ENCODE assay signal across 33 cellular contexts in genomic region chr11:65221026-65221425, GRCh38. TPM values are rescaled to one million over a fixed set of nuclear protein-coding genes. Genes with fewer than 3 reads are reported as not detected.
"Had no signal": no experiment of that assay in that cellular context is flagged by ENCODE, and none has a peak within 500 bp of the region (broad histone marks: within the 10 kb centered on the region; RNA-seq: fewer than 3 reads in every experiment).

No MANE protein-coding gene starts in this region.

- H3K4me2 ChIP-seq: smooth muscle cell had no signal

- ATAC-seq: heart right ventricle; left cardiac atrium; left lung; naive thymus-derived CD8-positive, alpha-beta T cell; pancreas; right lobe of liver; stimulated activated memory B cell treated with anti-CD40 and anti-IgM and Interleukin-4, amounts not matched to agents 10 μg/mL and 1 μg/mL and 100 μg/mL, for 72 hours; stimulated activated naive CD8-positive, alpha-beta T cell treated with anti-CD3 and anti-CD28 coated beads, Interleukin-15, Interleukin-2, amounts not matched to agents 100 U/mL and 50 U/mL, for 24 hours; upper lobe of right lung had no signal

- H3K27ac ChIP-seq: coronary artery, esophagus squamous epithelium, heart right ventricle, pancreas, right lobe of liver, thoracic aorta, tibial nerve, upper lobe of right lung had no signal

- H3K36me3 ChIP-seq: heart right ventricle, pancreas, right lobe of liver, thoracic aorta, tibial nerve, upper lobe of right lung, uterus had no signal

- H3K9me3 ChIP-seq: esophagus squamous epithelium, heart right ventricle, left lung, pancreas, right lobe of liver, thoracic aorta, tibial nerve, upper lobe of right lung, uterus had no signal

- H3K27me3 ChIP-seq: esophagus squamous epithelium, heart right ventricle, left lung, pancreas, right lobe of liver, tibial nerve, upper lobe of right lung, uterus had no signal

- DNase-seq: dermis blood vessel endothelial cell; effector memory CD4-positive, alpha-beta T cell; erythroblast; esophagus squamous epithelium; foreskin melanocyte; glutamatergic neuron; heart right ventricle; hippocampal formation; left cardiac atrium; mesenchymal stem cell; naive thymus-derived CD8-positive, alpha-beta T cell; nephron progenitor cell; right lobe of liver; stimulated activated CD4-positive, alpha-beta T cell treated with anti-CD3 and anti-CD28 coated beads, Interleukin-2, amount 100 ng/mL, for 24 hours; stimulated activated CD4-positive, alpha-beta T cell treated with anti-CD3 and anti-CD28 coated beads, Interleukin-4, amount 100 ng/mL, for 4 hours; stimulated activated naive CD8-positive, alpha-beta T cell treated with anti-CD3 and anti-CD28 coated beads, Interleukin-15, Interleukin-2, amounts not matched to agents 100 U/mL and 50 U/mL, for 24 hours; substantia nigra; upper lobe of right lung; uterus had no signal

- H3K4me1 ChIP-seq: pancreas, uterus had no signal

- FAIRE-seq: islet of Langerhans, pancreas had no signal

- H3K4me3 ChIP-seq: coronary artery, esophagus squamous epithelium, heart right ventricle, left lung, pancreas, right lobe of liver, smooth muscle cell, thoracic aorta, tibial nerve, upper lobe of right lung, uterus had no signal

RNA-seq across cellular contexts. Expression of gene SPDYC, which starts 51.0 kb away (rescaled TPM):
- total RNA-seq: dermis blood vessel endothelial cell; esophagus squamous epithelium; heart right ventricle; kidney epithelial cell; left cardiac atrium; left lung; lower leg skin; lung microvascular endothelial cell; myocyte; naive thymus-derived CD8-positive, alpha-beta T cell; omental fat pad; pancreas; progenitor cell of endocrine pancreas; smooth muscle cell; thoracic aorta; tibial nerve; upper lobe of right lung; uterus had no signal
- polyA plus RNA-seq: heart right ventricle; naive thymus-derived CD8-positive, alpha-beta T cell; smooth muscle cell had no signal
